ENCODE assay signal across 8 cellular contexts in the genomic region with DNA sequence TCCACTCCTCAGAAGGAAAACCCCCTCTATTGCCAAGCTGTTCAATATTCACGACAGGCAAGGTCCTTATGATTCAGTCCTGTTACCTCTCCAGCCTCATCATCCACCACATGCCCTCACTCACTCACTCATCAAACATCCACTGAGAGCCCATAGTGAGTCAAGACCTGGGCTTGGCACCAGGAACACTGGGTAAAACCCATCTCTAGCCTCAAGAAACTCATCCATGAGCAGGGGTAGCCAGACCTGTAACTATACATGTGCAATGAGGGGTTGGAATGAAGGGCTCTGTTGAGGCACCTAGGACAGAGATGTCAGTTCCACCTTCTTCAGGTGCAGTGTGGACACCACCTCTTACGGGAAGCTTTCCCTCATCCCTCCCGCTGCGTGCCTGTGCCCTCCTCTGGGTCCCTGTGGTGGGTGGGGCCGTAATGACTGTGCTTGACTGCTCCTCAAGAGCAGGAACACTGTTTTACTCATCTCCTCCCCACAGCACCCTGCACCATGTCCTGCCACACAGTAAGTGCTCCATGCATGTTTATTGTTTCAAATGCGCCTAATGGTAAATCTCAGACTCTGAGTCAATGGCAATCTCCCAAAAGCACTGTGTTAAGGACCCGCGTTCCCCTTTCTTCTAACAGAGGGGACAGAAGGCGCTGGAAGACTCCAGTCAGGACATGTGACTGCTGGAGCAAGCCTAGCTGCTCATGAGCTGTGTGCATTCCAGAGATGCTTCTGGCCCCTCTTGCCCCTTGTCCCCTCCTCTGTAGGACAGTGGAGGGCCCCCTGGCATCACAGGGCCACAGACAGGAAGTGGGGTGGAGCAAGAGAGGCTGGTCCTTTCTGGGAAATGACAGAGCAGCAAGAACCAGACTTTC.
DNase-seq lines count a peak whose midpoint lies in the region; ATAC-seq and TF ChIP-seq lines count a peak whose summit lies in the region.

No MANE protein-coding gene starts in this region.

- ATAC-seq in GM21526 (IDR thresholded peaks at IDR 0.05; ENCODE audit: low FRiP score, unreplicated experiment): peak; percentile 53
- peak; percentile 62 for ATAC-seq in WTC11
- no peak for ATAC-seq in HG03135 (IDR thresholded peaks at IDR 0.05; ENCODE audit: unreplicated experiment)

- CTCF ChIA-PET in WTC11 (lab: Charles Lee): no interaction called here

- peaks cover 7% of the 10 kb centered on the region for H3K36me3 Mint-ChIP-seq in WTC11

- peaks cover 41% of the 10 kb centered on the region for H3K4me1 Mint-ChIP-seq in WTC11

- H3K27me3 Mint-ChIP-seq in WTC11 (ENCODE audit: low read depth): no peaks in the 10 kb centered on the region; the same call in 1 of the 2 replicates

- no peak for TF ChIP-seq CTCF in C4-2B (conservative IDR thresholded peaks at IDR 0.05)
- TF ChIP-seq CTCF in WTC11 (IDR thresholded peaks at IDR 0.05): no peak
- TF ChIP-seq CTCF in fibroblast of the aortic adventitia (IDR thresholded peaks at IDR 0.05; ENCODE audit: insufficient read depth, low read length): no peak

- H3K27ac ChIP-seq in C4-2B: peak overlapping the region; percentile 86

- no peak overlapping the region for H3K27ac Mint-ChIP-seq in WTC11

- H3K4me3 Mint-ChIP-seq in WTC11: no peak overlapping the region

- DNase-seq in WTC11 (ENCODE audit: low spot score): no peak
- peak; percentile 68 for DNase-seq in fibroblast of the aortic adventitia (ENCODE audit: low read depth)
- peak; percentile 59 for DNase-seq in stimulated activated CD4-positive, alpha-beta T cell treated with anti-CD3 and anti-CD28 coated beads, Interleukin-4, amount 100 ng/mL, for 24 hours
- no peak for DNase-seq in GF-D8 (lab: John Stamatoyannopoulos, UW)
- DNase-seq in NCI-H2081 treated with DMSO at 0.1 percent for 48 hours (lab: John Stamatoyannopoulos, UW): no peak

- no peak overlapping the region for H3K4me3 ChIP-seq in fibroblast of the aortic adventitia (ENCODE audit: low read depth, low read length)

- H3K9me3 Mint-ChIP-seq in WTC11: peaks cover 7% of the 10 kb centered on the region

- POLR2A ChIA-PET in WTC11 (lab: Charles Lee): no interaction called here

TF ChIP-seq in WTC11, 78 proteins besides CTCF, POLR2A, EP300 and RAD21:
- no peak for TF ChIP-seq NR3C1 (CRISPR knock-in tag; conservative IDR thresholded peaks at IDR 0.05; ENCODE audit: low read depth)
- no peak for TF ChIP-seq ZNF121 (CRISPR knock-in tag; IDR thresholded peaks at IDR 0.05)
- no peak for TF ChIP-seq CBFB (CRISPR knock-in tag; IDR thresholded peaks at IDR 0.05; ENCODE audit: low read depth)
- TF ChIP-seq, protein P1, sequence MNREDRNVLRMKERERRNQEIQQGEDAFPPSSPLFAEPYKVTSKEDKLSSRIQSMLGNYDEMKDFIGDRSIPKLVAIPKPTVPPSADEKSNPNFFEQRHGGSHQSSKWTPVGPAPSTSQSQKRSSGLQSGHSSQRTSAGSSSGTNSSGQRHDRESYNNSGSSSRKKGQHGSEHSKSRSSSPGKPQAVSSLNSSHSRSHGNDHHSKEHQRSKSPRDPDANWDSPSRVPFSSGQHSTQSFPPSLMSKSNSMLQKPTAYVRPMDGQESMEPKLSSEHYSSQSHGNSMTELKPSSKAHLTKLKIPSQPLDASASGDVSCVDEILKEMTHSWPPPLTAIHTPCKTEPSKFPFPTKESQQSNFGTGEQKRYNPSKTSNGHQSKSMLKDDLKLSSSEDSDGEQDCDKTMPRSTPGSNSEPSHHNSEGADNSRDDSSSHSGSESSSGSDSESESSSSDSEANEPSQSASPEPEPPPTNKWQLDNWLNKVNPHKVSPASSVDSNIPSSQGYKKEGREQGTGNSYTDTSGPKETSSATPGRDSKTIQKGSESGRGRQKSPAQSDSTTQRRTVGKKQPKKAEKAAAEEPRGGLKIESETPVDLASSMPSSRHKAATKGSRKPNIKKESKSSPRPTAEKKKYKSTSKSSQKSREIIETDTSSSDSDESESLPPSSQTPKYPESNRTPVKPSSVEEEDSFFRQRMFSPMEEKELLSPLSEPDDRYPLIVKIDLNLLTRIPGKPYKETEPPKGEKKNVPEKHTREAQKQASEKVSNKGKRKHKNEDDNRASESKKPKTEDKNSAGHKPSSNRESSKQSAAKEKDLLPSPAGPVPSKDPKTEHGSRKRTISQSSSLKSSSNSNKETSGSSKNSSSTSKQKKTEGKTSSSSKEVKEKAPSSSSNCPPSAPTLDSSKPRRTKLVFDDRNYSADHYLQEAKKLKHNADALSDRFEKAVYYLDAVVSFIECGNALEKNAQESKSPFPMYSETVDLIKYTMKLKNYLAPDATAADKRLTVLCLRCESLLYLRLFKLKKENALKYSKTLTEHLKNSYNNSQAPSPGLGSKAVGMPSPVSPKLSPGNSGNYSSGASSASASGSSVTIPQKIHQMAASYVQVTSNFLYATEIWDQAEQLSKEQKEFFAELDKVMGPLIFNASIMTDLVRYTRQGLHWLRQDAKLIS (CRISPR knock-in tag; IDR thresholded peaks at IDR 0.05; ENCODE audit: borderline replicate concordance): no peak
- no peak for TF ChIP-seq GTF2I (CRISPR knock-in tag; conservative IDR thresholded peaks at IDR 0.05)
- no peak for TF ChIP-seq MYBL2 (CRISPR knock-in tag; IDR thresholded peaks at IDR 0.05)
- TF ChIP-seq SP1 (CRISPR knock-in tag; conservative IDR thresholded peaks at IDR 0.05): no peak
TF ChIP-seq in WTC11: peak in this region for 0.

Comparison
In these comparisons a context has a peak if more than half of its experiments do, and no peak if none do; other contexts are left out.
1. DNase-seq: peak in fibroblast of the aortic adventitia (single experiment) and stimulated activated CD4-positive, alpha-beta T cell treated with anti-CD3 and anti-CD28 coated beads, Interleukin-4, amount 100 ng/mL, for 24 hours (single experiment); none in WTC11 (single experiment), GF-D8 (single experiment) and NCI-H2081 treated with DMSO at 0.1 percent for 48 hours (single experiment).